Comparison of ENCODE assay signal across 21 cellular contexts in the genomic region with DNA sequence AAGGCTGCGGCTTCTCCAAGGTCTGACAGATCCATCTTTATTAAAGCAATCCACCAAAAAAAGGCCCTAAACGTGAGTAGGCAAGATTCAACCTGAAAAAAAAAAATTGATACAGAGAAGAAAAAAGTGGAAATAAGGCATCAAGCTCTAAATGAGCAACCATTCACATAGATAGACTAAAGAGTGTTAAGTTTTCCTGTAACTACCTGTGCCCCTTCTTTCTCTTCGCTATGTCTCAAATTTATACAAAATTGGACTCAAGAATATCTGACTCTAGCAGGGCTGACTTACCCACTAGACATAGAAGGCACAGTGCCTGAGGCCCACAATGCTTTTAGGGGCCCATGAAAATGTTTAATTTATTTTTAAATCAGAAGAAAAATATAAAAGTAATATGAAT. TPM values are rescaled to one million over a fixed set of nuclear protein-coding genes. Genes with fewer than 3 reads are reported as not detected.
A peak's percentile ranks its signal among the peaks of the same experiment; 100 is the strongest.
DNase-seq lines count a peak whose midpoint lies in the region; ATAC-seq and TF ChIP-seq lines count a peak whose summit lies in the region.
"Had no signal": no experiment of that assay in that cellular context is flagged by ENCODE, and none has a peak within 500 bp of the region (broad histone marks: within the 10 kb centered on the region; RNA-seq: fewer than 3 reads in every experiment).

A gene (minus strand): TSS at position 101 of the 400 bp plus-strand sequence. CDS start 66 bp downstream, at position 35.

- no CpG with 5 or more reads among the region's 3 CpGs for WGBS in neuronal stem cell (ENCODE audit: extremely low coverage in 2 of 2, insufficient read length in 2 of 2, insufficient replicate concordance in 1 of 2), 2 donors

- no peak within 1 kb of the TSS for H3K18ac ChIP-seq in neuronal stem cell (ENCODE audit: low read length)

- H3K36me3 ChIP-seq in HCT116 (ENCODE audit: control insufficient read depth in 1 of 2, insufficient read depth in 2 of 2, low read length in 2 of 2) (no peaks in the 10 kb centered on the region), neuronal stem cell (replicated peaks in 1 of 2; ENCODE audit: control insufficient read depth in 2 of 2, insufficient read depth in 2 of 2, low read length in 2 of 2) (no peaks in the 10 kb centered on the region)

- H3K27me3 ChIP-seq in HCT116 (ENCODE audit: insufficient read depth, low read length) (no peaks in the 10 kb centered on the region), neuronal stem cell (ENCODE audit: control insufficient read depth in 3 of 3, insufficient read depth in 3 of 3, low read depth in 1 of 3, low read length in 3 of 3) (no peaks in the 10 kb centered on the region)

- H3K14ac ChIP-seq in neuronal stem cell (ENCODE audit: low read length): no peak within 1 kb of the TSS

- DNase-seq in HCT116 (ENCODE audit: low read depth, low spot score) (no peak), nephron progenitor cell (no peak), neuronal stem cell (ENCODE audit: low spot score) (no peak), superior temporal gyrus (ENCODE audit: extremely low spot score) (no peak), NCI-H524 treated with DMSO at 0.1 percent for 48 hours (lab: John Stamatoyannopoulos, UW) (no peak)
- DNase-seq: 8988T; ACHN; AML-193; C1 segment of cervical spinal cord; Calu3; CD4-positive, alpha-beta memory T cell; COR-L47; DMS53; DMS79 treated with DMSO at 0.1 percent for 48 hours; GF-D8; GM23248; H7; HCEC 1CT had no signal

- H3K9me3 Mint-ChIP-seq in nephron progenitor cell: no peaks in the 10 kb centered on the region
- H3K9me3 Mint-ChIP-seq: CD4-positive, alpha-beta memory T cell had no signal

- H3K4me2 ChIP-seq in HCT116 (ENCODE audit: low read length) (no peak within 1 kb of the TSS), neuronal stem cell (ENCODE audit: insufficient read depth, low read length, poor library complexity, severe bottlenecking) (no peak within 1 kb of the TSS)
- H3K4me2 ChIP-seq: A549 had no signal

- H3K27me3 Mint-ChIP-seq in nephron progenitor cell (ENCODE audit: low read depth, poor library complexity): peaks cover 4% of the 10 kb centered on the region
- H3K27me3 Mint-ChIP-seq: CD4-positive, alpha-beta memory T cell had no signal

- no peak for TF ChIP-seq POLR2A in HCT116 (IDR thresholded peaks at IDR 0.05; ENCODE audit: borderline replicate concordance, extremely low read depth, insufficient read depth, insufficient read length)

- H2AFZ ChIP-seq in HCT116 (ENCODE audit: low read depth, low read length, poor library complexity, severe bottlenecking) (no peak within 1 kb of the TSS), neuronal stem cell (ENCODE audit: low read length) (peak within 1 kb of the TSS; percentile 53)
- H2AFZ ChIP-seq: GM23248 had no signal

- BruUV-seq in HCT116 (replicated peaks; lab: Mats Ljungman, UMichigan): no TSS peak

- RAD21 ChIA-PET in HCT116 (lab: Charles Lee; ENCODE audit: low non-redundant PET in 1 of 2, low total read pairs in 2 of 2, uncharacterized antibody in 2 of 2, unreplicated experiment in 2 of 2): no interaction called here

- H3K79me1 ChIP-seq in neuronal stem cell (ENCODE audit: low read depth, low read length): no peaks in the 10 kb centered on the region

- no peak within 1 kb of the TSS for H3K4me3 ChIP-seq in HCT116 (replicated peaks in 1 of 2; ENCODE audit: low read depth in 1 of 2, low read length in 2 of 2)
- H3K4me3 ChIP-seq in neuronal stem cell (ENCODE audit: low read length in 2 of 2): no peak within 1 kb of the TSS
- H3K4me3 ChIP-seq: A549, GM23248 had no signal

- no peaks in the 10 kb centered on the region for H3K4me1 ChIP-seq in HCT116 (ENCODE audit: control insufficient read depth in 1 of 2, insufficient read depth in 2 of 2, low read length in 2 of 2)
- H3K4me1 ChIP-seq in neuronal stem cell (ENCODE audit: control insufficient read depth in 2 of 2, insufficient read depth in 1 of 2, low read depth in 1 of 2, low read length in 2 of 2): peaks cover 5 to 6% of the 10 kb centered on the region in 2 donors
- H3K4me1 ChIP-seq: A549 had no signal

- H3K4me1 Mint-ChIP-seq in nephron progenitor cell: no peaks in the 10 kb centered on the region
- H3K4me1 Mint-ChIP-seq: CD4-positive, alpha-beta memory T cell had no signal

- H3K9me3 ChIP-seq in HCT116 (ENCODE audit: control insufficient read depth in 1 of 2, insufficient read depth in 1 of 2, low read depth in 1 of 2, low read length in 2 of 2) (no peaks in the 10 kb centered on the region), neuronal stem cell (replicated peaks in 1 of 2; ENCODE audit: control insufficient read depth in 2 of 2, insufficient read depth in 1 of 2, low read depth in 1 of 2, low read length in 2 of 2) (no peaks in the 10 kb centered on the region)
- H3K9me3 ChIP-seq: A549 had no signal

- no peak within 1 kb of the TSS for H3K4ac ChIP-seq in neuronal stem cell (ENCODE audit: low read length)

- intact Hi-C loops in HCT116 (cut with micrococcal nuclease): no loop called here

- H4K8ac ChIP-seq in neuronal stem cell (ENCODE audit: low read depth, low read length): no peak within 1 kb of the TSS

- H2BK5ac ChIP-seq in neuronal stem cell (ENCODE audit: low read length): no peak within 1 kb of the TSS

- H4K91ac ChIP-seq in neuronal stem cell (ENCODE audit: low read depth, low read length, poor library complexity): no peak within 1 kb of the TSS

- H4K20me1 ChIP-seq in HCT116 (ENCODE audit: insufficient read depth): no peaks in the 10 kb centered on the region

- H2BK15ac ChIP-seq in neuronal stem cell (ENCODE audit: low read length): no peak within 1 kb of the TSS

- CTCF ChIA-PET in HCT116 (lab: Charles Lee): no interaction called here

- no peak for TF ChIP-seq RAD21 in HCT116 (IDR thresholded peaks at IDR 0.05; ENCODE audit: low read depth)

- H3K4me3 Mint-ChIP-seq in nephron progenitor cell: no peak within 1 kb of the TSS
- H3K4me3 Mint-ChIP-seq: CD4-positive, alpha-beta memory T cell had no signal

- peak within 1 kb of the TSS; percentile 9 for H3K27ac Mint-ChIP-seq in nephron progenitor cell

- no peak for ATAC-seq in HCT116
- ATAC-seq in HG02610 (IDR thresholded peaks at IDR 0.05; ENCODE audit: unreplicated experiment): no peak
- ATAC-seq: A549 had no signal

- H3K23ac ChIP-seq in neuronal stem cell (ENCODE audit: low read depth, low read length, poor library complexity): no peak within 1 kb of the TSS

- no peak within 1 kb of the TSS for H3K9ac ChIP-seq in HCT116 (ENCODE audit: low read length)
- no peak within 1 kb of the TSS for H3K9ac ChIP-seq in neuronal stem cell (ENCODE audit: low read depth, low read length, poor library complexity)
- H3K9ac ChIP-seq: GM23248 had no signal

- no peak within 1 kb of the TSS for H2BK12ac ChIP-seq in neuronal stem cell (ENCODE audit: low read length)

- no peak for TF ChIP-seq CTCF in HCT116 (IDR thresholded peaks at IDR 0.05 in 2 of 3, conservative IDR thresholded peaks at IDR 0.05 in 1 of 3; ENCODE audit: borderline replicate concordance in 1 of 3, insufficient read depth in 1 of 3, low read depth in 2 of 3, low read length in 2 of 3)
- TF ChIP-seq CTCF in nephron progenitor cell (IDR thresholded peaks at IDR 0.05): no peak

- no peak within 1 kb of the TSS for H2AK5ac ChIP-seq in neuronal stem cell (ENCODE audit: low read depth, low read length)

- no peaks in the 10 kb centered on the region for H3K9me2 ChIP-seq in HCT116 (ENCODE audit: insufficient read depth)

- no peak within 1 kb of the TSS for H2BK120ac ChIP-seq in neuronal stem cell (ENCODE audit: low read depth, low read length)

- POLR2A ChIA-PET in HCT116 (lab: Charles Lee): no interaction called here

- H3K79me2 ChIP-seq in HCT116 (ENCODE audit: insufficient read depth, low read length): no peaks in the 10 kb centered on the region

- H3K27ac ChIP-seq in HCT116 (ENCODE audit: low read depth, low read length) (no peak within 1 kb of the TSS), neuronal stem cell (replicated peaks; ENCODE audit: low read length) (no peak within 1 kb of the TSS)
- H3K27ac ChIP-seq: A549, GM23248 had no signal

- H3K36me3 Mint-ChIP-seq in nephron progenitor cell (ENCODE audit: low read depth): no peaks in the 10 kb centered on the region
- H3K36me3 Mint-ChIP-seq: CD4-positive, alpha-beta memory T cell had no signal

TF ChIP-seq in HCT116, 20 proteins besides CTCF, POLR2A, EP300 and RAD21:
- TF ChIP-seq POLR2AphosphoS5 (IDR thresholded peaks at IDR 0.05; ENCODE audit: low read depth, low read length) (no peak), SP1 (IDR thresholded peaks at IDR 0.05; ENCODE audit: low read depth) (no peak), EZH2phosphoT487 (IDR thresholded peaks at IDR 0.05; ENCODE audit: borderline replicate concordance) (no peak), ZFX (IDR thresholded peaks at IDR 0.05) (no peak), FOSL1 (IDR thresholded peaks at IDR 0.05; ENCODE audit: low read depth) (no peak)

RNA-seq across cellular contexts. Expression of the gene that starts here (rescaled TPM):
- 11.2 TPM for total RNA-seq in HCT116 (2021; ENCODE audit: unreplicated experiment)
- 8.5 and 11.4 TPM in 2 replicates for polyA plus RNA-seq in HCT116 (2012)
- 0.03 TPM for polyA plus RNA-seq in neuronal stem cell (2013, experiment 1 of 2)
- 0.06 TPM for polyA plus RNA-seq in neuronal stem cell (2013, experiment 2 of 2)
- total RNA-seq: H1 had no signal
- polyA plus RNA-seq: CD4-positive, alpha-beta memory T cell had no signal
